In the genomic region with DNA sequence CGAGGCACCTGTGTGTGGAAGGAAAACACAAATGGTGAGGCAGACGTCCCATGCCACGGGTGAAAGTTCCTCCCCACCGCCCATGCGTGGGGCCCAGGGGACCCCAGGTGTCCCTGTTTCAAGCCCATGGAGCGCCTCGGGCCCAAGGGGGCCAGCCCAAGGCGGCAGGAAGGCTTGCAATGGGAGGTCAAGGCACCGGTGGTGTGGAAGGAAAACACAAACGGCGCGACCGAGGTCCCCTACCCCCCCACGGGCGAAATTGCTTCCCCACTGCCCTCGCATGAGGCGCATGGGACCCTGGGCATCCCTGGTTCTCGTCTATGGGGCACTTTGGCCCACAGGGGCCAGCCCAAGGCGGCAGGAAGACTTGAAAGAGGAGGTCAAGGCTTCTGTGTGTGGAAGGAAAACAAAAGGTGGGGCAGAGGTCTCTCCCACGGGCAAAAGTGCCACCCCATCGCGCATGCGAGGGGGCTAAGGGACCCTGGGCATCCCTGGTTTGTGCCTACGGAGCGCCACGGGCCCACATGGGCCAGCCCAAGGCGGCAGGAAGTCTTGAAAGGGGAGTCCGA, we compare ENCODE assay signal across 1 cellular context.
TF ChIP-seq lines count a peak whose summit lies in the region.

No MANE protein-coding gene starts in this region.

TF ChIP-seq in HepG2, 621 proteins besides CTCF, POLR2A, EP300 and RAD21 (continued from another document):
- TF ChIP-seq, protein P1, sequence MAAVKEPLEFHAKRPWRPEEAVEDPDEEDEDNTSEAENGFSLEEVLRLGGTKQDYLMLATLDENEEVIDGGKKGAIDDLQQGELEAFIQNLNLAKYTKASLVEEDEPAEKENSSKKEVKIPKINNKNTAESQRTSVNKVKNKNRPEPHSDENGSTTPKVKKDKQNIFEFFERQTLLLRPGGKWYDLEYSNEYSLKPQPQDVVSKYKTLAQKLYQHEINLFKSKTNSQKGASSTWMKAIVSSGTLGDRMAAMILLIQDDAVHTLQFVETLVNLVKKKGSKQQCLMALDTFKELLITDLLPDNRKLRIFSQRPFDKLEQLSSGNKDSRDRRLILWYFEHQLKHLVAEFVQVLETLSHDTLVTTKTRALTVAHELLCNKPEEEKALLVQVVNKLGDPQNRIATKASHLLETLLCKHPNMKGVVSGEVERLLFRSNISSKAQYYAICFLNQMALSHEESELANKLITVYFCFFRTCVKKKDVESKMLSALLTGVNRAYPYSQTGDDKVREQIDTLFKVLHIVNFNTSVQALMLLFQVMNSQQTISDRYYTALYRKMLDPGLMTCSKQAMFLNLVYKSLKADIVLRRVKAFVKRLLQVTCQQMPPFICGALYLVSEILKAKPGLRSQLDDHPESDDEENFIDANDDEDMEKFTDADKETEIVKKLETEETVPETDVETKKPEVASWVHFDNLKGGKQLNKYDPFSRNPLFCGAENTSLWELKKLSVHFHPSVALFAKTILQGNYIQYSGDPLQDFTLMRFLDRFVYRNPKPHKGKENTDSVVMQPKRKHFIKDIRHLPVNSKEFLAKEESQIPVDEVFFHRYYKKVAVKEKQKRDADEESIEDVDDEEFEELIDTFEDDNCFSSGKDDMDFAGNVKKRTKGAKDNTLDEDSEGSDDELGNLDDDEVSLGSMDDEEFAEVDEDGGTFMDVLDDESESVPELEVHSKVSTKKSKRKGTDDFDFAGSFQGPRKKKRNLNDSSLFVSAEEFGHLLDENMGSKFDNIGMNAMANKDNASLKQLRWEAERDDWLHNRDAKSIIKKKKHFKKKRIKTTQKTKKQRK (IDR thresholded peaks at IDR 0.05; ENCODE audit: low read length) = no peak
- TF ChIP-seq ZNF615 (CRISPR knock-in tag; IDR thresholded peaks at IDR 0.05; ENCODE audit: borderline replicate concordance) (no peak), ZNF577 (CRISPR knock-in tag; IDR thresholded peaks at IDR 0.05; ENCODE audit: borderline replicate concordance, low read depth) (no peak), ZBTB3 (CRISPR knock-in tag; IDR thresholded peaks at IDR 0.05; ENCODE audit: borderline replicate concordance, low read depth) (no peak), SNRNP70 (IDR thresholded peaks at IDR 0.05; ENCODE audit: low read depth, low read length) (no peak), ZNF367 (CRISPR knock-in tag; IDR thresholded peaks at IDR 0.05; ENCODE audit: borderline replicate concordance) (no peak), ZNF713 (CRISPR knock-in tag; IDR thresholded peaks at IDR 0.05) (no peak)
- TF ChIP-seq, protein P2, sequence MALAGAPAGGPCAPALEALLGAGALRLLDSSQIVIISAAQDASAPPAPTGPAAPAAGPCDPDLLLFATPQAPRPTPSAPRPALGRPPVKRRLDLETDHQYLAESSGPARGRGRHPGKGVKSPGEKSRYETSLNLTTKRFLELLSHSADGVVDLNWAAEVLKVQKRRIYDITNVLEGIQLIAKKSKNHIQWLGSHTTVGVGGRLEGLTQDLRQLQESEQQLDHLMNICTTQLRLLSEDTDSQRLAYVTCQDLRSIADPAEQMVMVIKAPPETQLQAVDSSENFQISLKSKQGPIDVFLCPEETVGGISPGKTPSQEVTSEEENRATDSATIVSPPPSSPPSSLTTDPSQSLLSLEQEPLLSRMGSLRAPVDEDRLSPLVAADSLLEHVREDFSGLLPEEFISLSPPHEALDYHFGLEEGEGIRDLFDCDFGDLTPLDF (CRISPR knock-in tag; IDR thresholded peaks at IDR 0.05) = no peak
- TF ChIP-seq, protein P3, sequence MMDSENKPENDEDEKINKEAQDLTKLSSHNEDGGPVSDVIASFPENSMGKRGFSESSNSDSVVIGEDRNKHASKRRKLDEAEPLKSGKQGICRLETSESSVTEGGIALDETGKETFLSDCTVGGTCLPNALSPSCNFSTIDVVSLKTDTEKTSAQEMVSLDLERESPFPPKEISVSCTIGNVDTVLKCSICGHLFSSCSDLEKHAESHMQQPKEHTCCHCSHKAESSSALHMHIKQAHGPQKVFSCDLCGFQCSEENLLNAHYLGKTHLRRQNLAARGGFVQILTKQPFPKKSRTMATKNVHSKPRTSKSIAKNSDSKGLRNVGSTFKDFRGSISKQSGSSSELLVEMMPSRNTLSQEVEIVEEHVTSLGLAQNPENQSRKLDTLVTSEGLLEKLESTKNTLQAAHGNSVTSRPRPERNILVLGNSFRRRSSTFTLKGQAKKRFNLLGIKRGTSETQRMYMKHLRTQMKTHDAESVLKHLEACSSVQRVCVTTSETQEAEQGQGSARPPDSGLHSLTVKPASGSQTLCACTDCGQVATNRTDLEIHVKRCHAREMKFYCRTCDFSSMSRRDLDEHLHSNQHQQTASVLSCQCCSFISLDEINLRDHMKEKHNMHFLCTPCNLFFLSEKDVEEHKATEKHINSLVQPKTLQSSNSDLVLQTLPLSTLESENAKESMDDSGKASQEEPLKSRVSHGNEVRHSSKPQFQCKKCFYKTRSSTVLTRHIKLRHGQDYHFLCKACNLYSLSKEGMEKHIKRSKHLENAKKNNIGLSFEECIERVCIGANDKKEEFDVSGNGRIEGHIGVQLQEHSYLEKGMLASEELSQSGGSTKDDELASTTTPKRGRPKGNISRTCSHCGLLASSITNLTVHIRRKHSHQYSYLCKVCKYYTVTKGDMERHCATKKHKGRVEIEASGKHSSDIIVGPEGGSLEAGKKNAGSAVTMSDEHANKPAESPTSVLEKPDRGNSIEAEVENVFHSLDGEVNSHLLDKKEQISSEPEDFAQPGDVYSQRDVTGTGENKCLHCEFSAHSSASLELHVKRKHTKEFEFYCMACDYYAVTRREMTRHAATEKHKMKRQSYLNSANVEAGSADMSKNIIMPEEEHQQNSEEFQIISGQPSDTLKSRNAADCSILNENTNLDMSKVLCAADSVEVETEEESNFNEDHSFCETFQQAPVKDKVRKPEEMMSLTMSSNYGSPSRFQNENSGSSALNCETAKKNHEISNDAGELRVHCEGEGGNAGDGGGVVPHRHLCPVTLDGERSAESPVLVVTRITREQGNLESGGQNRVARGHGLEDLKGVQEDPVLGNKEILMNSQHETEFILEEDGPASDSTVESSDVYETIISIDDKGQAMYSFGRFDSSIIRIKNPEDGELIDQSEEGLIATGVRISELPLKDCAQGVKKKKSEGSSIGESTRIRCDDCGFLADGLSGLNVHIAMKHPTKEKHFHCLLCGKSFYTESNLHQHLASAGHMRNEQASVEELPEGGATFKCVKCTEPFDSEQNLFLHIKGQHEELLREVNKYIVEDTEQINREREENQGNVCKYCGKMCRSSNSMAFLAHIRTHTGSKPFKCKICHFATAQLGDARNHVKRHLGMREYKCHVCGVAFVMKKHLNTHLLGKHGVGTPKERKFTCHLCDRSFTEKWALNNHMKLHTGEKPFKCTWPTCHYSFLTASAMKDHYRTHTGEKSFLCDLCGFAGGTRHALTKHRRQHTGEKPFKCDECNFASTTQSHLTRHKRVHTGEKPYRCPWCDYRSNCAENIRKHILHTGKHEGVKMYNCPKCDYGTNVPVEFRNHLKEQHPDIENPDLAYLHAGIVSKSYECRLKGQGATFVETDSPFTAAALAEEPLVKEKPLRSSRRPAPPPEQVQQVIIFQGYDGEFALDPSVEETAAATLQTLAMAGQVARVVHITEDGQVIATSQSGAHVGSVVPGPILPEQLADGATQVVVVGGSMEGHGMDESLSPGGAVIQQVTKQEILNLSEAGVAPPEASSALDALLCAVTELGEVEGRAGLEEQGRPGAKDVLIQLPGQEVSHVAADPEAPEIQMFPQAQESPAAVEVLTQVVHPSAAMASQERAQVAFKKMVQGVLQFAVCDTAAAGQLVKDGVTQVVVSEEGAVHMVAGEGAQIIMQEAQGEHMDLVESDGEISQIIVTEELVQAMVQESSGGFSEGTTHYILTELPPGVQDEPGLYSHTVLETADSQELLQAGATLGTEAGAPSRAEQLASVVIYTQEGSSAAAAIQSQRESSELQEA (CRISPR knock-in tag; IDR thresholded peaks at IDR 0.05; ENCODE audit: not compliant biosample characterization) = no peak
- TF ChIP-seq, protein P4, sequence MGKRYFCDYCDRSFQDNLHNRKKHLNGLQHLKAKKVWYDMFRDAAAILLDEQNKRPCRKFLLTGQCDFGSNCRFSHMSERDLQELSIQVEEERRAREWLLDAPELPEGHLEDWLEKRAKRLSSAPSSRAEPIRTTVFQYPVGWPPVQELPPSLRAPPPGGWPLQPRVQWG (CRISPR knock-in tag; IDR thresholded peaks at IDR 0.05; ENCODE audit: borderline replicate concordance, low read depth) = no peak
